In genomic region chr14:74959596-74960180, GRCh38 we compare ENCODE assay signal across 1 cellular context.
TF ChIP-seq lines count a peak whose summit lies in the region.

No MANE protein-coding gene starts in this region.

TF ChIP-seq in endothelial cell of umbilical vein, 7 proteins besides CTCF, POLR2A, EP300 and RAD21:
- TF ChIP-seq MYC (IDR thresholded peaks at IDR 0.05; ENCODE audit: low read depth, low read length) (no peak), FOS (IDR thresholded peaks at IDR 0.05; ENCODE audit: borderline replicate concordance, insufficient read depth, low read length) (peak; percentile 73)
TF ChIP-seq in endothelial cell of umbilical vein: peak in this region for 1.
